8 cellular contexts compared by ENCODE assay signal in genomic region chr11:9231848-9232177, GRCh38. TPM values are rescaled to one million over a fixed set of nuclear protein-coding genes. Genes with fewer than 3 reads are reported as not detected.
DNase-seq lines count a peak whose midpoint lies in the region; ATAC-seq, FAIRE-seq and TF ChIP-seq lines count a peak whose summit lies in the region.

No MANE protein-coding gene starts in this region.

- DNase-seq in activated CD8-positive, alpha-beta memory T cell treated with anti-CD3 and anti-CD28 coated beads for 24 hours = peak; percentile 11
- no peak for DNase-seq in activated CD8-positive, alpha-beta memory T cell treated with anti-CD3 and anti-CD28 coated beads, Interleukin-2, amount 50 U/mL, for 4 hours
- DNase-seq in OCI-M1 (lab: John Stamatoyannopoulos, UW) (peak; percentile 84), fibroblast of gingiva (ENCODE audit: low read depth) (peak; percentile 35), psoas muscle (no peak), NCI-H2171 treated with DMSO at 0.1 percent for 48 hours (lab: John Stamatoyannopoulos, UW) (no peak), COLO668 (lab: John Stamatoyannopoulos, UW; ENCODE audit: unreplicated experiment) (no peak), HTR-8/SVneo (ENCODE audit: insufficient read length, low spot score) (no peak)

- intact Hi-C loops in psoas muscle (cut with DNase I) = no loop called here

- no peak for FAIRE-seq in HTR-8/SVneo (lab: Jason Lieb, UNC)

- H3K36me3 ChIP-seq in psoas muscle (ENCODE audit: insufficient read depth in 1 of 2, low read depth in 1 of 2) = no peaks in the 10 kb centered on the region

- ATAC-seq in psoas muscle = peak in 2 of 4 donors; percentile 37 to 60

- peak overlapping the region; percentile 11 for H3K4me3 ChIP-seq in psoas muscle

- peaks cover 25% of the 10 kb centered on the region for H3K4me1 ChIP-seq in psoas muscle

- WGBS in psoas muscle, 3 donors = 3 to 18% (median 8%) methylated on average over 1 of the region's 1 CpG

- peak overlapping the region; percentile 19 for H3K27ac ChIP-seq in psoas muscle

- H3K9me3 ChIP-seq in psoas muscle = no peaks in the 10 kb centered on the region

- H3K27me3 ChIP-seq in psoas muscle (ENCODE audit: insufficient read depth in 3 of 3, low read length in 2 of 3) = no peaks in the 10 kb centered on the region

- TF ChIP-seq CTCF in psoas muscle (IDR thresholded peaks at IDR 0.05) = no peak

RNA-seq across cellular contexts. Expression of gene DENND5A, which starts 33.3 kb away (rescaled TPM):
- total RNA-seq in psoas muscle = 10 to 100 TPM; 27.2 to 45.1 (median 32.3) TPM
- polyA plus RNA-seq in psoas muscle = 10 to 100 TPM; 27.4 to 82.1 (median 30.3) TPM

Comparison
In these comparisons a context has a peak if more than half of its experiments do, and no peak if none do; other contexts are left out.
1. DNase-seq: peak in activated CD8-positive, alpha-beta memory T cell treated with anti-CD3 and anti-CD28 coated beads for 24 hours (single experiment), OCI-M1 (single experiment) and fibroblast of gingiva (single experiment); none in activated CD8-positive, alpha-beta memory T cell treated with anti-CD3 and anti-CD28 coated beads, Interleukin-2, amount 50 U/mL, for 4 hours (single experiment), psoas muscle (0 of 2), NCI-H2171 treated with DMSO at 0.1 percent for 48 hours (single experiment), COLO668 (single experiment) and HTR-8/SVneo (single experiment).